32 cellular contexts compared by ENCODE assay signal in genomic region chr7:5708271-5708670, GRCh38.
DNase-seq lines count a peak whose midpoint lies in the region; ATAC-seq and TF ChIP-seq lines count a peak whose summit lies in the region.
"Had no signal": no experiment of that assay in that cellular context is flagged by ENCODE, and none has a peak within 500 bp of the region (broad histone marks: within the 10 kb centered on the region; RNA-seq: fewer than 3 reads in every experiment).

No MANE protein-coding gene starts in this region.

- ATAC-seq in HG03135 (IDR thresholded peaks at IDR 0.05; ENCODE audit: unreplicated experiment): peak; percentile 41
- no peak for ATAC-seq in thoracic aorta (ENCODE audit: insufficient number of reproducible peaks, low FRiP score, low read depth)
- ATAC-seq in GM21619 (IDR thresholded peaks at IDR 0.05; ENCODE audit: unreplicated experiment): no peak
- ATAC-seq: body of pancreas, heart left ventricle, pancreas had no signal

- TF ChIP-seq CTCF in ascending aorta (IDR thresholded peaks at IDR 0.05) (no peak), thoracic aorta (IDR thresholded peaks at IDR 0.05) (no peak), hepatocyte (IDR thresholded peaks at IDR 0.05; ENCODE audit: poor library complexity) (no peak)

- peaks cover 21% of the 10 kb centered on the region for H3K36me3 Mint-ChIP-seq in activated naive CD4-positive, alpha-beta T cell treated with anti-CD3 and anti-CD28 coated beads, Interleukin-2, amount 50 U/mL, for 24 hours

- no peaks in the 10 kb centered on the region for H3K9me3 Mint-ChIP-seq in activated naive CD4-positive, alpha-beta T cell treated with anti-CD3 and anti-CD28 coated beads, Interleukin-2, amount 50 U/mL, for 24 hours
- H3K9me3 Mint-ChIP-seq: type B pancreatic cell had no signal

- H3K27me3 Mint-ChIP-seq in activated naive CD4-positive, alpha-beta T cell treated with anti-CD3 and anti-CD28 coated beads, Interleukin-2, amount 50 U/mL, for 24 hours: no peaks in the 10 kb centered on the region
- H3K27me3 Mint-ChIP-seq: type B pancreatic cell had no signal

- H3K27ac ChIP-seq in ascending aorta (peak overlapping the region; percentile 66 to 69), thoracic aorta (peak overlapping the region; percentile 67 to 76), hepatocyte (no peak overlapping the region)
- H3K27ac ChIP-seq: adrenal gland, BLaER1, body of pancreas, GM23248, left ventricle myocardium inferior, pancreas had no signal

- H2AFZ ChIP-seq in hepatocyte: no peak overlapping the region
- H2AFZ ChIP-seq: GM23248 had no signal

- H4K20me1 ChIP-seq in hepatocyte (ENCODE audit: insufficient read depth, poor library complexity, severe bottlenecking): no peaks in the 10 kb centered on the region

- peaks cover 41 to 55% of the 10 kb centered on the region in 2 donors for H3K36me3 ChIP-seq in ascending aorta
- H3K36me3 ChIP-seq in thoracic aorta: peaks cover 35% of the 10 kb centered on the region
- H3K36me3 ChIP-seq in hepatocyte (replicated peaks; ENCODE audit: insufficient read depth, low read depth): no peaks in the 10 kb centered on the region

- peaks cover 6 to 22% of the 10 kb centered on the region in 2 donors for H3K4me1 ChIP-seq in ascending aorta
- peaks cover 12 to 27% of the 10 kb centered on the region in 2 donors for H3K4me1 ChIP-seq in thoracic aorta (ENCODE audit: control insufficient read depth in 1 of 2, low read depth in 2 of 2)
- peaks cover 3% of the 10 kb centered on the region for H3K4me1 ChIP-seq in hepatocyte (ENCODE audit: insufficient read depth)
- H3K4me1 ChIP-seq: Peyer's patch had no signal

- no peaks in the 10 kb centered on the region for H3K79me2 ChIP-seq in hepatocyte

- intact Hi-C loops in ascending aorta (cut with DNase I): no loop called here

- no peak overlapping the region for H3K4me3 Mint-ChIP-seq in activated naive CD4-positive, alpha-beta T cell treated with anti-CD3 and anti-CD28 coated beads, Interleukin-2, amount 50 U/mL, for 24 hours
- H3K4me3 Mint-ChIP-seq: type B pancreatic cell had no signal

- H3K4me1 Mint-ChIP-seq in activated naive CD4-positive, alpha-beta T cell treated with anti-CD3 and anti-CD28 coated beads, Interleukin-2, amount 50 U/mL, for 24 hours: peaks cover 40% of the 10 kb centered on the region

- no peak overlapping the region for H3K4me2 ChIP-seq in hepatocyte
- H3K4me2 ChIP-seq: BLaER1 had no signal

- no peak overlapping the region for H3K4me3 ChIP-seq in ascending aorta
- no peak overlapping the region for H3K4me3 ChIP-seq in thoracic aorta
- H3K4me3 ChIP-seq in hepatocyte: no peak overlapping the region
- H3K4me3 ChIP-seq: adrenal gland, BLaER1, body of pancreas, esophagus muscularis mucosa, GM23248, heart left ventricle, left ventricle myocardium inferior, pancreas, Peyer's patch had no signal

- H3K27ac Mint-ChIP-seq in activated naive CD4-positive, alpha-beta T cell treated with anti-CD3 and anti-CD28 coated beads, Interleukin-2, amount 50 U/mL, for 24 hours: peak overlapping the region; percentile 43
- H3K27ac Mint-ChIP-seq: type B pancreatic cell had no signal

- H3K9me2 ChIP-seq in hepatocyte (replicated peaks; ENCODE audit: insufficient read depth): no peaks in the 10 kb centered on the region

- 98% methylated on average over 3 of the region's 3 CpGs for WGBS in hepatocyte (ENCODE audit: low lambda C conversion rate, missing lambda C conversion rate)

- H3K27me3 ChIP-seq in ascending aorta (no peaks in the 10 kb centered on the region), thoracic aorta (replicated peaks; ENCODE audit: insufficient read depth) (no peaks in the 10 kb centered on the region), hepatocyte (no peaks in the 10 kb centered on the region)
- H3K27me3 ChIP-seq: adrenal gland, BLaER1, body of pancreas, esophagus muscularis mucosa, heart left ventricle, pancreas, Peyer's patch had no signal

- H3K9me3 ChIP-seq in ascending aorta (no peaks in the 10 kb centered on the region), thoracic aorta (no peaks in the 10 kb centered on the region), hepatocyte (ENCODE audit: low read depth) (no peaks in the 10 kb centered on the region)
- H3K9me3 ChIP-seq: adrenal gland, BLaER1, body of pancreas, esophagus muscularis mucosa, heart left ventricle, left ventricle myocardium inferior, pancreas, Peyer's patch had no signal

- no peak for DNase-seq in activated naive CD4-positive, alpha-beta T cell treated with Interleukin-2 at 50 U/mL for 16 hours
- no peak for DNase-seq in ascending aorta (ENCODE audit: low spot score in 2 of 2)
- DNase-seq in thoracic aorta (ENCODE audit: low spot score): no peak
- DNase-seq in NCI-H2107 (lab: John Stamatoyannopoulos, UW): no peak
- no peak for DNase-seq in hepatocyte (ENCODE audit: low spot score)
- DNase-seq: activated CD4-positive, alpha-beta T cell treated with anti-CD3 and anti-CD28 coated beads for 48 hours; adrenal gland; body of pancreas; cerebellar nuclear complex; COR-L47; DMS53; foreskin fibroblast; GM23248; heart left ventricle; Kasumi-1; left ventricle myocardium inferior; mesenchymal stem cell; MV-4-11; NCI-H1436; NCI-H2081 treated with DMSO at 0.1 percent for 48 hours; NCI-H446; NCI-H748 treated with DMSO at 0.1 percent for 48 hours; pancreas; Peyer's patch; SHP77; small intestine had no signal
